ENCODE assay signal across 1 cellular context in the genomic region with DNA sequence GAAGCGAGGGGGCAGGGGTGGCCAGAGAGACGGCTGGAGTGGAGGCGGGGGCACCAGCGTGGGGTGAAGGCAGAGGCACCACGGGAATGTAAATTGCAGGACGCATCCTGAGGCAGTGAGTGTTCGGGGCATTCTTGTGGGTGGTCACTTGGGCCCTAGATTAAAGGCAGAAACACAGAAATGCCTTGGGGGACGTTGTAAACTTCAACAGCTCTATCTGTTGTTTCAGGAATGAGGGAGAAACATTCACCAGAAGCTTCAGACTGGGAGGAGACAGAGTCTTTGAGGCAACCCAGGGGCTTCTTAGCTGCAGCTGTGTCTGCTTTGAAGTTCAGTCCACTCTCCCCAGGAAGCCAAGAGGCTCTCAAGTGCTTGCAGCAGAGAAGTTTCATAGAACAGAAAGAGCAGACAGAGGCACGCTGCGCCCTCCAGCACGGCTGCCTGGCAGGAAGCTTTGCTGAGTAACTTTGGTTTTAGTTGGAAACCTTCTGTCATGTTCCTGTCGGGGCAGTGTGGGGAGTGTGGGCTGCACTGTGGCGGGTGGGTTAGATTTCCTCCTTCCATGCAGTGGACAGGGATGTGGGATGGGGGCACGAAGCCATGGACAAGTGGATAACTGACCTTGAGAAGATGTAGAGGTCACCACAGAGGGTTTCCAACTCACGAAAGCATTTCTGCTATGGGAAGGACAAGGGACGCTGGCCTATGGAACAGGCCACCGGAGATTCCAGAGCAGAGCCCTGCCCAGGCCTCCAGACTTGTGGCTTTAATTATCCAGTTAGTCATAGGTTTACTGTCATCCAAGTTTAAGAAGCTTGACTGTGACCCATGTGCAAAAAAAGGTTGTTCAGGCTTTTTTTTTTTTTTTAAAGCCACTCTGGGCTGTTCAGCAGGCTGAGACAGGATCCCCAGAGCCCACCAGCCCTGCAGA.
TF ChIP-seq lines count a peak whose summit lies in the region.

No MANE protein-coding gene starts in this region.

TF ChIP-seq in HepG2, 621 proteins besides CTCF, POLR2A, EP300 and RAD21 (continued from another document):
- TF ChIP-seq NONO (IDR thresholded peaks at IDR 0.05) (no peak), NONO (CRISPR knock-in tag; conservative IDR thresholded peaks at IDR 0.05) (no peak)
